Comparison of ENCODE assay signal across 1 cellular context in the genomic region with DNA sequence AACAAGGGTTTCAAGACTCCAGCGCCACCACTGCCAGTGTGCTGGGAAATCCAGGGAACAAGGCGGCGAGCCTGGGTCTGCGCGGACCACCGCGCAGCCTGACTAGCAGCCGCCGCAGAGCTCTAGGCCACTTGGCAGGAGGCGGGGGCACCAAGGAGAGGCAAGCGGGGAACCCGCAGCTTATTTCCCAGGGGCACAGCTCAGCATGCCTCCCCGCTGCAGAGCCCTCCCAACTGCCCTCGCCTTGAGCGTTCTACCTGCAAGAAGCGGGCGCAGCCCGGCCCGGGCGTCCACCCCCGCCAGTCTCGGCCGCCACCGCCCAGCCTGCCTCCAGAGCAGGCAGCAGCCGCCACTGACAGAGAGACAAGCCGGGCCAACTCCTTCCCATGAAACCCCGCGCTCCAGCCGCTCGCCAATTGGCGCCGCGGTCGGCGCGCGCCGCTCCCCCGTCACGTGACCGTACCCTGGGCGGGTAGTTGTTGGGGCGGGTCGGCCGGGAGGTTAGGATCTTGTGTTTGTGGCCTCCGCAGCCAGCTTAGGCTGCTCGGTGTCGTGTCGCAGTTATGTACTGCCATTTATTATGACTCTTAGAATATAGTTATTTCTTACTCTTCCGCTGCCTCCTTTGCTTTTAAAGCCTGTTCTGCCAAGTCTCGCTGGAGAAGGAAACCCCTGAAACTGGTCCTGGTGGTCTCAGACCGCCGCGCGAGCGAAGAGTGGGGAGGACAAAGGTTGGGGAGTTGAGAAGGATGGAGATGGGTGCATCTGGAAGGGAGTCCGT.
A peak's percentile ranks its signal among the peaks of the same experiment; 100 is the strongest.
TF ChIP-seq lines count a peak whose summit lies in the region.

TSS of gene LNPK (minus strand) at position 365 of the 781 bp plus-strand sequence. CDS start 6,683 bp downstream, outside the sequence.

TF ChIP-seq in HepG2, 621 proteins besides CTCF, POLR2A, EP300 and RAD21 (continued from another document and continues in another):
- peak; percentile 36; the same call in 1 of the 2 replicates for TF ChIP-seq ZNF333 (CRISPR knock-in tag; IDR thresholded peaks at IDR 0.05; ENCODE audit: borderline replicate concordance)
- TF ChIP-seq JUND (CRISPR knock-in tag; IDR thresholded peaks at IDR 0.05), result peak; percentile 76; the same call in 1 of the 2 replicates
- TF ChIP-seq, protein P1, sequence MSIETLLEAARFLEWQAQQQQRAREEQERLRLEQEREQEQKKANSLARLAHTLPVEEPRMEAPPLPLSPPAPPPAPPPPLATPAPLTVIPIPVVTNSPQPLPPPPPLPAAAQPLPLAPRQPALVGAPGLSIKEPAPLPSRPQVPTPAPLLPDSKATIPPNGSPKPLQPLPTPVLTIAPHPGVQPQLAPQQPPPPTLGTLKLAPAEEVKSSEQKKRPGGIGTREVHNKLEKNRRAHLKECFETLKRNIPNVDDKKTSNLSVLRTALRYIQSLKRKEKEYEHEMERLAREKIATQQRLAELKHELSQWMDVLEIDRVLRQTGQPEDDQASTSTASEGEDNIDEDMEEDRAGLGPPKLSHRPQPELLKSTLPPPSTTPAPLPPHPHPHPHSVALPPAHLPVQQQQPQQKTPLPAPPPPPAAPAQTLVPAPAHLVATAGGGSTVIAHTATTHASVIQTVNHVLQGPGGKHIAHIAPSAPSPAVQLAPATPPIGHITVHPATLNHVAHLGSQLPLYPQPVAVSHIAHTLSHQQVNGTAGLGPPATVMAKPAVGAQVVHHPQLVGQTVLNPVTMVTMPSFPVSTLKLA (IDR thresholded peaks at IDR 0.05), result peak; percentile 51
- TF ChIP-seq SRY (CRISPR knock-in tag; IDR thresholded peaks at IDR 0.05), result peak; percentile 28; the same call in 1 of the 2 replicates
- peak; percentile 94 for TF ChIP-seq SIN3A (IDR thresholded peaks at IDR 0.05; ENCODE audit: borderline replicate concordance, low read depth, low read length)
- TF ChIP-seq AHDC1 (CRISPR knock-in tag; IDR thresholded peaks at IDR 0.05; ENCODE audit: borderline replicate concordance), result peak; percentile 38; the same call in 1 of the 2 replicates
- peak; percentile 96 for TF ChIP-seq ZNF776 (CRISPR knock-in tag; IDR thresholded peaks at IDR 0.05)
- TF ChIP-seq FOXC1 (CRISPR knock-in tag; IDR thresholded peaks at IDR 0.05; ENCODE audit: borderline replicate concordance), result peak; percentile 95; the same call in 1 of the 2 replicates
- TF ChIP-seq RNF2 (conservative IDR thresholded peaks at IDR 0.05; ENCODE audit: low read depth), result peak; percentile 18
- TF ChIP-seq, protein P2, sequence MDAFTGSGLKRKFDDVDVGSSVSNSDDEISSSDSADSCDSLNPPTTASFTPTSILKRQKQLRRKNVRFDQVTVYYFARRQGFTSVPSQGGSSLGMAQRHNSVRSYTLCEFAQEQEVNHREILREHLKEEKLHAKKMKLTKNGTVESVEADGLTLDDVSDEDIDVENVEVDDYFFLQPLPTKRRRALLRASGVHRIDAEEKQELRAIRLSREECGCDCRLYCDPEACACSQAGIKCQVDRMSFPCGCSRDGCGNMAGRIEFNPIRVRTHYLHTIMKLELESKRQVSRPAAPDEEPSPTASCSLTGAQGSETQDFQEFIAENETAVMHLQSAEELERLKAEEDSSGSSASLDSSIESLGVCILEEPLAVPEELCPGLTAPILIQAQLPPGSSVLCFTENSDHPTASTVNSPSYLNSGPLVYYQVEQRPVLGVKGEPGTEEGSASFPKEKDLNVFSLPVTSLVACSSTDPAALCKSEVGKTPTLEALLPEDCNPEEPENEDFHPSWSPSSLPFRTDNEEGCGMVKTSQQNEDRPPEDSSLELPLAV (CRISPR knock-in tag; conservative IDR thresholded peaks at IDR 0.05; ENCODE audit: low read depth), result no peak
- TF ChIP-seq ATF4 (CRISPR knock-in tag; IDR thresholded peaks at IDR 0.05), result peak in 1 of 2 experiments; percentile 19; a peak in 1 of 4 replicates
- TF ChIP-seq, protein P3, sequence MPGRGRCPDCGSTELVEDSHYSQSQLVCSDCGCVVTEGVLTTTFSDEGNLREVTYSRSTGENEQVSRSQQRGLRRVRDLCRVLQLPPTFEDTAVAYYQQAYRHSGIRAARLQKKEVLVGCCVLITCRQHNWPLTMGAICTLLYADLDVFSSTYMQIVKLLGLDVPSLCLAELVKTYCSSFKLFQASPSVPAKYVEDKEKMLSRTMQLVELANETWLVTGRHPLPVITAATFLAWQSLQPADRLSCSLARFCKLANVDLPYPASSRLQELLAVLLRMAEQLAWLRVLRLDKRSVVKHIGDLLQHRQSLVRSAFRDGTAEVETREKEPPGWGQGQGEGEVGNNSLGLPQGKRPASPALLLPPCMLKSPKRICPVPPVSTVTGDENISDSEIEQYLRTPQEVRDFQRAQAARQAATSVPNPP (CRISPR knock-in tag; IDR thresholded peaks at IDR 0.05), result peak; percentile 37; the same call in 1 of the 2 replicates
- TF ChIP-seq HNF1B (CRISPR knock-in tag; IDR thresholded peaks at IDR 0.05), result peak; percentile 70; the same call in 1 of the 2 replicates
- TF ChIP-seq ZNF800 (CRISPR knock-in tag; IDR thresholded peaks at IDR 0.05), result peak; percentile 39; the same call in 1 of the 2 replicates
- 0 out of 2 replicates have a peak, but pooled peaks have one; percentile 7 for TF ChIP-seq KLF9 (CRISPR knock-in tag; IDR thresholded peaks at IDR 0.05; ENCODE audit: low read depth)
- TF ChIP-seq RORA (CRISPR knock-in tag; IDR thresholded peaks at IDR 0.05), result no peak; the same call in 1 of the 2 replicates
- TF ChIP-seq, protein P4, sequence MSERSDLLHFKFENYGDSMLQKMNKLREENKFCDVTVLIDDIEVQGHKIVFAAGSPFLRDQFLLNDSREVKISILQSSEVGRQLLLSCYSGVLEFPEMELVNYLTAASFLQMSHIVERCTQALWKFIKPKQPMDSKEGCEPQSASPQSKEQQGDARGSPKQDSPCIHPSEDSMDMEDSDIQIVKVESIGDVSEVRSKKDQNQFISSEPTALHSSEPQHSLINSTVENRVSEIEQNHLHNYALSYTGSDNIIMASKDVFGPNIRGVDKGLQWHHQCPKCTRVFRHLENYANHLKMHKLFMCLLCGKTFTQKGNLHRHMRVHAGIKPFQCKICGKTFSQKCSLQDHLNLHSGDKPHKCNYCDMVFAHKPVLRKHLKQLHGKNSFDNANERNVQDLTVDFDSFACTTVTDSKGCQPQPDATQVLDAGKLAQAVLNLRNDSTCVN (CRISPR knock-in tag; IDR thresholded peaks at IDR 0.05; ENCODE audit: borderline replicate concordance), result no peak
- 0 out of 2 replicates have a peak, but pooled peaks have one; percentile 29 for TF ChIP-seq ZNF839 (CRISPR knock-in tag; IDR thresholded peaks at IDR 0.05; ENCODE audit: borderline replicate concordance)
- peak; percentile 79 for TF ChIP-seq ZNF564 (CRISPR knock-in tag; IDR thresholded peaks at IDR 0.05)
- TF ChIP-seq ZNF749 (CRISPR knock-in tag; IDR thresholded peaks at IDR 0.05; ENCODE audit: borderline replicate concordance), result peak; percentile 79
- TF ChIP-seq ZNF317 (CRISPR knock-in tag; IDR thresholded peaks at IDR 0.05), result peak; percentile 82
- peak; percentile 93; the same call in 1 of the 2 replicates for TF ChIP-seq ZNF569 (CRISPR knock-in tag; IDR thresholded peaks at IDR 0.05; ENCODE audit: borderline replicate concordance)
- peak; percentile 66; the same call in 1 of the 2 replicates for TF ChIP-seq GTF2F1 (IDR thresholded peaks at IDR 0.05; ENCODE audit: low read length)
- TF ChIP-seq ZFP36L1 (CRISPR knock-in tag; IDR thresholded peaks at IDR 0.05), result peak; percentile 75; the same call in 1 of the 2 replicates
- peak; percentile 57; the same call in 1 of the 2 replicates for TF ChIP-seq ZNF430 (CRISPR knock-in tag; IDR thresholded peaks at IDR 0.05)
- no peak for TF ChIP-seq AHR (CRISPR knock-in tag; IDR thresholded peaks at IDR 0.05)
- TF ChIP-seq PRPF4 (IDR thresholded peaks at IDR 0.05; ENCODE audit: low read depth, low read length, poor library complexity, severe bottlenecking), result no peak
- TF ChIP-seq SUZ12 (IDR thresholded peaks at IDR 0.05; ENCODE audit: low read depth, low read length), result peak; percentile 40; the same call in 1 of the 2 replicates
- no peak for TF ChIP-seq SYNCRIP (IDR thresholded peaks at IDR 0.05; ENCODE audit: insufficient read depth, low read depth, low read length)
